ENCODE assay signal across 8 cellular contexts in genomic region chr19:57499680-57500395, GRCh38. TPM values are rescaled to one million over a fixed set of nuclear protein-coding genes. Genes with fewer than 3 reads are reported as not detected.
DNase-seq lines count a peak whose midpoint lies in the region; ATAC-seq and TF ChIP-seq lines count a peak whose summit lies in the region.
"Not testable (repeated sequence)": the region's sequence is repeated elsewhere in the genome, so short reads cannot be mapped to it uniquely, and the experiment has no call there.

ZNF773 (plus strand) TSS chr19:57499938; CDS start chr19:57500081, 143 bp downstream.

- not testable (repeated sequence) for H3K27me3 Mint-ChIP-seq in neural crest cell (ENCODE audit: low read depth); stimulated activated naive CD8-positive, alpha-beta T cell treated with anti-CD3 and anti-CD28 coated beads, Interleukin-15, amount 100 ng/mL, for 72 hours

- H3K4me3 ChIP-seq in Loucy (ENCODE audit: low read length, poor library complexity, severe bottlenecking) (peak within 1 kb of the TSS; percentile 85), foreskin fibroblast (ENCODE audit: low read depth in 1 of 2, low read length in 2 of 2) (peak within 1 kb of the TSS; percentile 62 to 69)

- peak within 1 kb of the TSS; percentile 80 for H3K9ac ChIP-seq in Loucy (ENCODE audit: low read depth, low read length, poor library complexity, severe bottlenecking)

- not testable (repeated sequence) for H3K27me3 ChIP-seq in Loucy (ENCODE audit: insufficient read depth, low read length, poor library complexity, severe bottlenecking)

- peak; percentile 95 for DNase-seq in ELF-1 (ENCODE audit: low read depth, low spot score)
- peak; percentile 96 for DNase-seq in H4 (ENCODE audit: low spot score)
- peak; percentile 94 for DNase-seq in activated effector memory CD4-positive, alpha-beta T cell treated with Interleukin-2 at 50 U/mL for 16 hours
- DNase-seq in foreskin fibroblast, result peak; percentile 95 to 99
- DNase-seq in neural crest cell (ENCODE audit: low read depth, low spot score), result peak; percentile 92
- peak; percentile 90 to 96 for DNase-seq in stimulated activated naive CD8-positive, alpha-beta T cell treated with anti-CD3 and anti-CD28 coated beads, Interleukin-15, amount 100 ng/mL, for 72 hours

- peak; percentile 57 for TF ChIP-seq POLR2A in Raji (IDR thresholded peaks at IDR 0.05; ENCODE audit: insufficient read depth, low read depth, low read length)

- peaks cover 18% of the 10 kb centered on the region for H3K4me1 Mint-ChIP-seq in neural crest cell
- peaks cover 26% of the 10 kb centered on the region for H3K4me1 Mint-ChIP-seq in stimulated activated naive CD8-positive, alpha-beta T cell treated with anti-CD3 and anti-CD28 coated beads, Interleukin-15, amount 100 ng/mL, for 72 hours

- not testable (repeated sequence) for TF ChIP-seq CTCF in Loucy (conservative IDR thresholded peaks at IDR 0.05; ENCODE audit: low read length); foreskin fibroblast (IDR thresholded peaks at IDR 0.05; ENCODE audit: low read depth, low read length); neural crest cell (conservative IDR thresholded peaks at IDR 0.05)

- H4K20me1 ChIP-seq in Loucy (ENCODE audit: insufficient read depth, low read length, poor library complexity, severe bottlenecking), result not testable (repeated sequence)

- H3K9me3 ChIP-seq in Loucy (ENCODE audit: insufficient read depth, low read depth, low read length), result not testable (repeated sequence)

- peak within 1 kb of the TSS; percentile 80; the same call in 1 of the 2 replicates for H2AFZ ChIP-seq in Loucy (ENCODE audit: low read length)

- H3K9me3 Mint-ChIP-seq in neural crest cell, result peaks cover 40% of the 10 kb centered on the region
- H3K9me3 Mint-ChIP-seq in stimulated activated naive CD8-positive, alpha-beta T cell treated with anti-CD3 and anti-CD28 coated beads, Interleukin-15, amount 100 ng/mL, for 72 hours, result peaks cover 39 to 54% of the 10 kb centered on the region in 2 donors

- H3K9me2 ChIP-seq in Loucy (replicated peaks; ENCODE audit: low read depth, low read length), result not testable (repeated sequence)

- peak within 1 kb of the TSS; percentile 44 for H3K4me3 Mint-ChIP-seq in neural crest cell
- H3K4me3 Mint-ChIP-seq in stimulated activated naive CD8-positive, alpha-beta T cell treated with anti-CD3 and anti-CD28 coated beads, Interleukin-15, amount 100 ng/mL, for 72 hours, result peak within 1 kb of the TSS; percentile 65 to 90

- peaks cover 16% of the 10 kb centered on the region for H3K4me1 ChIP-seq in Loucy (ENCODE audit: insufficient read depth, low read length, poor library complexity, severe bottlenecking)

- peak within 1 kb of the TSS; percentile 80 for H3K4me2 ChIP-seq in Loucy (ENCODE audit: low read depth, low read length, poor library complexity, severe bottlenecking)

- not testable (repeated sequence) for H3F3A ChIP-seq in Loucy (ENCODE audit: low read depth)

- H3K36me3 Mint-ChIP-seq in neural crest cell (ENCODE audit: low read depth), result peaks cover 51% of the 10 kb centered on the region

- not testable (repeated sequence) for H3K27ac Mint-ChIP-seq in neural crest cell (ENCODE audit: unreplicated experiment)
- H3K27ac Mint-ChIP-seq in stimulated activated naive CD8-positive, alpha-beta T cell treated with anti-CD3 and anti-CD28 coated beads, Interleukin-15, amount 100 ng/mL, for 72 hours, result peak within 1 kb of the TSS; percentile 59 to 88

- peaks cover 35% of the 10 kb centered on the region for H3K79me2 ChIP-seq in Loucy (ENCODE audit: insufficient read depth, low read length)

- peak; percentile 99 for ATAC-seq in stimulated activated naive CD8-positive, alpha-beta T cell treated with anti-CD3 and anti-CD28 coated beads, Interleukin-15, amount 100 ng/mL, for 72 hours

- not testable (repeated sequence) for H3K36me3 ChIP-seq in Loucy (ENCODE audit: insufficient read depth, low read length)

RNA-seq across cellular contexts. Expression of gene ZNF773, which starts in this region (rescaled TPM):
- total RNA-seq in H4 (2014; rRNA removed; shearing (Covaris generic)), result 15.2 and 22.6 TPM in 2 replicates
- total RNA-seq in neural crest cell, result 8.9 and 11.3 TPM in 2 replicates

Comparison
In these comparisons a context has a peak if more than half of its experiments do, and no peak if none do; other contexts are left out.
1. Peak in every context shown above with its lines: DNase-seq, ATAC-seq and H3K4me3 ChIP-seq.